23 cellular contexts compared by ENCODE assay signal in genomic region chr13:48201044-48201443, GRCh38. TPM values are rescaled to one million over a fixed set of nuclear protein-coding genes. Genes with fewer than 3 reads are reported as not detected.
A peak's percentile ranks its signal among the peaks of the same experiment; 100 is the strongest.
DNase-seq lines count a peak whose midpoint lies in the region; ATAC-seq and TF ChIP-seq lines count a peak whose summit lies in the region.
"Had no signal": no experiment of that assay in that cellular context is flagged by ENCODE, and none has a peak within 500 bp of the region (broad histone marks: within the 10 kb centered on the region; RNA-seq: fewer than 3 reads in every experiment).

No MANE protein-coding gene starts in this region.

- DNase-seq in SHP77 (lab: John Stamatoyannopoulos, UW) (peak; percentile 8 to 16), SHP77 treated with DMSO at 0.1 percent for 48 hours (lab: John Stamatoyannopoulos, UW) (no peak), colonic mucosa (peak; percentile 68), mucosa of descending colon (peak in 2 of 3 donors; percentile 49 to 74), UCSD-AML1 (lab: John Stamatoyannopoulos, UW; ENCODE audit: unreplicated experiment) (no peak), GM19238 (ENCODE audit: insufficient read length, low spot score) (no peak)
- DNase-seq: 8988T; Calu3; CD4-positive, alpha-beta memory T cell; EL; GF-D8; KBM-7; NCI-H1092 treated with DMSO at 0.1 percent for 48 hours; NCI-H1436 treated with DMSO at 0.1 percent for 48 hours; NCI-H2081; NCI-H2171; NCI-H345; Right ventricle myocardium superior; SW 1271 had no signal

- ATAC-seq in mucosa of descending colon (peak; percentile 23), HG02870 (IDR thresholded peaks at IDR 0.05; ENCODE audit: unreplicated experiment) (no peak)
- ATAC-seq: HCT116 had no signal

- H3K36me3 ChIP-seq in colonic mucosa, result no peaks in the 10 kb centered on the region
- no peaks in the 10 kb centered on the region for H3K36me3 ChIP-seq in mucosa of descending colon (ENCODE audit: low read depth)
- H3K36me3 ChIP-seq: BLaER1 treated with 17β-estradiol and CSF1 and Interleukin-3, amounts not matched to agents 10 nM and 100 nM had no signal

- H3K27me3 ChIP-seq in colonic mucosa, result no peaks in the 10 kb centered on the region
- H3K27me3 ChIP-seq: BLaER1 treated with 17β-estradiol and CSF1 and Interleukin-3, amounts not matched to agents 10 nM and 100 nM had no signal

- H3K4me3 ChIP-seq in colonic mucosa (no peak overlapping the region), mucosa of descending colon (no peak overlapping the region)
- H3K4me3 ChIP-seq: BLaER1 treated with 17β-estradiol and CSF1 and Interleukin-3, amounts not matched to agents 10 nM and 100 nM; SK-N-MC had no signal

- no peaks in the 10 kb centered on the region for H3K9me3 ChIP-seq in colonic mucosa
- H3K9me3 ChIP-seq in mucosa of descending colon, result no peaks in the 10 kb centered on the region

- H3K9ac ChIP-seq in colonic mucosa (ENCODE audit: low read depth in 2 of 2, low read length in 2 of 2), result no peak overlapping the region
- H3K9ac ChIP-seq: BLaER1 treated with 17β-estradiol and CSF1 and Interleukin-3, amounts not matched to agents 10 nM and 100 nM had no signal

- intact Hi-C loops in colonic mucosa (cut with DNase I), result no loop called here
- intact Hi-C loops in mucosa of descending colon (cut with DNase I, micrococcal nuclease), result no loop called here

- no peak overlapping the region for H3K27ac ChIP-seq in colonic mucosa
- H3K27ac ChIP-seq: BLaER1 treated with 17β-estradiol and CSF1 and Interleukin-3, amounts not matched to agents 10 nM and 100 nM; SK-N-MC had no signal

- no peaks in the 10 kb centered on the region for H3K4me1 ChIP-seq in colonic mucosa
- H3K4me1 ChIP-seq in mucosa of descending colon (ENCODE audit: low read depth), result no peaks in the 10 kb centered on the region

- no peak for TF ChIP-seq CTCF in colonic mucosa (IDR thresholded peaks at IDR 0.05)
- no peak for TF ChIP-seq CTCF in mucosa of descending colon (IDR thresholded peaks at IDR 0.05)

RNA-seq across cellular contexts. Expression of gene ITM2B, which starts 32.0 kb away (rescaled TPM):
- 100 to 1,000 TPM; 257 to 456 TPM for total RNA-seq in colonic mucosa
- 100 to 1,000 TPM; 418 to 517 (median 511) TPM for total RNA-seq in mucosa of descending colon

Comparison
In these comparisons a context has a peak if more than half of its experiments do, and no peak if none do; other contexts are left out.
1. DNase-seq: peak in SHP77 (2 of 2), colonic mucosa (single experiment) and mucosa of descending colon (2 of 3); none in SHP77 treated with DMSO at 0.1 percent for 48 hours (single experiment), UCSD-AML1 (single experiment) and GM19238 (single experiment).